ENCODE assay signal across 17 cellular contexts in the genomic region with DNA sequence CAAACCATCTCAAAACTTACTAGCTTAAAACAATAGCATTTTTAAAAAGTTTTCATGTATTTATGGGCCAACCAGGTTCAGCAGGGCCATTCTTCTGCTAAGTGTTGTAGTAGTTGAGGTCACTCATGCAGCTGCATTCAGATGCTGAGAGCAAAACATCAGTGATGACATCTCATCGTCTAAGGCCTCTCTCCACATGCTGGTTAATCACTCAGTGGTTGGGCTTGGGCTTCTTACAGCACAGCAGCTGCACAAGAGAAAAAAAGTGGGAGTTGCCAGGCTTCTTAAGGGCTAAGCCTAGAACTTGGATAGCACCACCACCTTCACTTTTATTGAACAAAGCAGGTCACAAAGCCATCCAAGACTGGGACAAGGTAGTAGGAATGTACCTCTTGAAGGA.
A peak's percentile ranks its signal among the peaks of the same experiment; 100 is the strongest.
DNase-seq lines count a peak whose midpoint lies in the region; ATAC-seq, FAIRE-seq and TF ChIP-seq lines count a peak whose summit lies in the region.
"Had no signal": no experiment of that assay in that cellular context is flagged by ENCODE, and none has a peak within 500 bp of the region (broad histone marks: within the 10 kb centered on the region; RNA-seq: fewer than 3 reads in every experiment).

No MANE protein-coding gene starts in this region.

- intact Hi-C loops in HepG2 (cut with micrococcal nuclease; ENCODE audit: unreplicated experiment) (no loop called here), right lobe of liver (cut with DNase I) (no loop called here)

- POLR2A ChIA-PET in HepG2 (lab: Yijun Ruan, JAX) (no interaction called here), RWPE1 (lab: Yijun Ruan, JAX; ENCODE audit: low non-redundant PET) (no interaction called here)

- WGBS in HepG2 (ENCODE audit: low lambda C conversion rate) = 19% methylated on average over 1 of the region's 1 CpG
- 27% methylated on average over 1 of the region's 1 CpG for WGBS in right lobe of liver (ENCODE audit: insufficient coverage, low coverage, low lambda C conversion rate, missing lambda C conversion rate)

- no TSS peak for BruUV-seq in HepG2 (replicated peaks; lab: Mats Ljungman, UMichigan)

- CTCF ChIA-PET in HepG2 (lab: Yijun Ruan, JAX; ENCODE audit: low intra/inter-chr PET ratio, low total read pairs) (no interaction called here), RWPE1 (lab: Yijun Ruan, JAX) (no interaction called here)

- no peak overlapping the region for H3K9ac ChIP-seq in HepG2 (ENCODE audit: insufficient read depth, low read depth, low read length)
- H3K9ac ChIP-seq: BLaER1 had no signal

- TF ChIP-seq EP300 in HepG2 (IDR thresholded peaks at IDR 0.05; ENCODE audit: low read depth in 2 of 2, low read length in 2 of 2) (no peak), HepG2 (CRISPR knock-in tag; IDR thresholded peaks at IDR 0.05; ENCODE audit: borderline replicate concordance) (no peak)

- TF ChIP-seq POLR2A in HepG2 (IDR thresholded peaks at IDR 0.05; ENCODE audit: insufficient read depth in 1 of 2, low read depth in 2 of 2, low read length in 2 of 2) = no peak
- no peak for TF ChIP-seq POLR2A in right lobe of liver (IDR thresholded peaks at IDR 0.05)
- no peak for TF ChIP-seq POLR2A in GM12891 (IDR thresholded peaks at IDR 0.05; ENCODE audit: low read depth, low read length)

- H3K4me1 ChIP-seq in HepG2 (ENCODE audit: insufficient read depth, low read length) = peaks cover 16% of the 10 kb centered on the region
- H3K4me1 ChIP-seq in right lobe of liver = peaks cover 0 to 9% (median 0%) of the 10 kb centered on the region in 4 donors
- H3K4me1 ChIP-seq: BLaER1, Peyer's patch, vagina had no signal

- H3K36me3 ChIP-seq in HepG2 (replicated peaks in 1 of 2; ENCODE audit: control insufficient read depth in 1 of 2, insufficient read depth in 2 of 2, low read length in 2 of 2) = no peaks in the 10 kb centered on the region
- H3K36me3 ChIP-seq in right lobe of liver = no peaks in the 10 kb centered on the region
- H3K36me3 ChIP-seq: BLaER1, Peyer's patch, vagina had no signal

- no peak for FAIRE-seq in HepG2 (lab: Jason Lieb, UNC)
- FAIRE-seq in GM12891 (lab: Jason Lieb, UNC) = no peak

- H3K27me3 ChIP-seq in HepG2 (ENCODE audit: control insufficient read depth in 1 of 2, insufficient read depth in 2 of 2, low read length in 2 of 2) = no peaks in the 10 kb centered on the region
- H3K27me3 ChIP-seq in right lobe of liver = no peaks in the 10 kb centered on the region
- H3K27me3 ChIP-seq: BLaER1, Peyer's patch, vagina had no signal

- ATAC-seq in HepG2 = no peak
- ATAC-seq in right lobe of liver = no peak

- in situ Hi-C loops in HepG2 (cut with HindIII; ENCODE audit: extremely low pct_ligation_motif_present, low pct_unique_long_range_greater_than_20kb) = loop anchor here (25.0 kb wide), 1 partner anchor 722 kb away; no protein-coding TSS in a partner anchor

- TF ChIP-seq RAD21 in HepG2 (CRISPR knock-in tag; IDR thresholded peaks at IDR 0.05) = no peak

- no peaks in the 10 kb centered on the region for H3K9me3 ChIP-seq in HepG2 (ENCODE audit: low read length)
- no peaks in the 10 kb centered on the region for H3K9me3 ChIP-seq in right lobe of liver
- H3K9me3 ChIP-seq: BLaER1, Peyer's patch, vagina had no signal

- H3K4me3 ChIP-seq in HepG2 (replicated peaks in 1 of 3; ENCODE audit: insufficient read depth in 1 of 3, low read depth in 2 of 3, low read length in 3 of 3) (no peak overlapping the region), right lobe of liver (no peak overlapping the region), fibroblast of villous mesenchyme (ENCODE audit: low read depth, low read length) (no peak overlapping the region)
- H3K4me3 ChIP-seq: BLaER1, Peyer's patch, vagina had no signal

- H3K4me2 ChIP-seq in HepG2 (ENCODE audit: low read depth, low read length) = no peak overlapping the region
- H3K4me2 ChIP-seq: BLaER1 had no signal

- no peaks in the 10 kb centered on the region for H4K20me1 ChIP-seq in HepG2 (ENCODE audit: insufficient read depth, low read length)
- H4K20me1 ChIP-seq: BLaER1 had no signal

- H3K79me2 ChIP-seq in HepG2 (ENCODE audit: insufficient read depth, low read length) = no peaks in the 10 kb centered on the region

- TF ChIP-seq CTCF in HepG2 (CRISPR knock-in tag; IDR thresholded peaks at IDR 0.05) (no peak), right lobe of liver (IDR thresholded peaks at IDR 0.05) (no peak), fibroblast of villous mesenchyme (IDR thresholded peaks at IDR 0.05; ENCODE audit: insufficient read depth, low read depth, low read length) (no peak), RWPE1 (conservative IDR thresholded peaks at IDR 0.05; ENCODE audit: low read depth) (no peak)

- DNase-seq in HepG2 (ENCODE audit: low spot score) = no peak
- no peak for DNase-seq in right lobe of liver
- peak; percentile 82 for DNase-seq in RPMI7951 (ENCODE audit: low read depth)
- peak; percentile 81 for DNase-seq in fibroblast of villous mesenchyme (ENCODE audit: low read depth)
- DNase-seq in RWPE1 (ENCODE audit: low spot score) = no peak
- no peak for DNase-seq in NCI-H510A (lab: John Stamatoyannopoulos, UW)
- no peak for DNase-seq in mucosa of gallbladder (ENCODE audit: low spot score)
- DNase-seq in GM12891 (ENCODE audit: insufficient read length, low spot score) = no peak
- DNase-seq: dermis blood vessel endothelial cell; GF-D8; KBM-7; NCI-H2171 treated with DMSO at 0.1 percent for 48 hours; nucleus accumbens; Peyer's patch; stimulated activated CD4-positive, alpha-beta T cell treated with anti-CD3 and anti-CD28 coated beads, Interleukin-15, amount 100 ng/mL, for 24 hours had no signal

- H2AFZ ChIP-seq in HepG2 (ENCODE audit: low read length) = no peak overlapping the region

- no peak overlapping the region for H3K27ac ChIP-seq in HepG2 (ENCODE audit: extremely low read length, insufficient read depth, low read length)
- H3K27ac ChIP-seq in right lobe of liver = no peak overlapping the region
- H3K27ac ChIP-seq in RWPE1 = no peak overlapping the region
- H3K27ac ChIP-seq: BLaER1, Peyer's patch, vagina had no signal

TF ChIP-seq in HepG2, 621 proteins besides CTCF, POLR2A, EP300 and RAD21:
- no peak for TF ChIP-seq MEIS2 (CRISPR knock-in tag; IDR thresholded peaks at IDR 0.05)
- TF ChIP-seq ZXDC (CRISPR knock-in tag; IDR thresholded peaks at IDR 0.05) = no peak
- TF ChIP-seq ZNF331 (CRISPR knock-in tag; IDR thresholded peaks at IDR 0.05) = peak; percentile 42; the same call in 1 of the 2 replicates

TF ChIP-seq in GM12891, 5 proteins besides CTCF, POLR2A, EP300 and RAD21:
- TF ChIP-seq POU2F2 (IDR thresholded peaks at IDR 0.05; ENCODE audit: low read depth, low read length) = no peak
- no peak for TF ChIP-seq PAX5 (IDR thresholded peaks at IDR 0.05; ENCODE audit: insufficient read depth, low read length, severe bottlenecking)
- TF ChIP-seq TAF1 (IDR thresholded peaks at IDR 0.05; ENCODE audit: low read depth, low read length) = no peak
- TF ChIP-seq POLR2AphosphoS5 (IDR thresholded peaks at IDR 0.05; ENCODE audit: low read depth, low read length) = no peak
- TF ChIP-seq SPI1 (IDR thresholded peaks at IDR 0.05; ENCODE audit: low read depth, low read length) = no peak
TF ChIP-seq in GM12891: peak in this region for 0.

Comparison
In these comparisons a context has a peak if more than half of its experiments do, and no peak if none do; other contexts are left out.
1. DNase-seq: peak in RPMI7951 (single experiment) and fibroblast of villous mesenchyme (single experiment); none in HepG2 (single experiment), right lobe of liver (0 of 3), RWPE1 (single experiment), NCI-H510A (single experiment), mucosa of gallbladder (single experiment) and GM12891 (single experiment).